Comparison of ENCODE assay signal across 1 cellular context in the genomic region with DNA sequence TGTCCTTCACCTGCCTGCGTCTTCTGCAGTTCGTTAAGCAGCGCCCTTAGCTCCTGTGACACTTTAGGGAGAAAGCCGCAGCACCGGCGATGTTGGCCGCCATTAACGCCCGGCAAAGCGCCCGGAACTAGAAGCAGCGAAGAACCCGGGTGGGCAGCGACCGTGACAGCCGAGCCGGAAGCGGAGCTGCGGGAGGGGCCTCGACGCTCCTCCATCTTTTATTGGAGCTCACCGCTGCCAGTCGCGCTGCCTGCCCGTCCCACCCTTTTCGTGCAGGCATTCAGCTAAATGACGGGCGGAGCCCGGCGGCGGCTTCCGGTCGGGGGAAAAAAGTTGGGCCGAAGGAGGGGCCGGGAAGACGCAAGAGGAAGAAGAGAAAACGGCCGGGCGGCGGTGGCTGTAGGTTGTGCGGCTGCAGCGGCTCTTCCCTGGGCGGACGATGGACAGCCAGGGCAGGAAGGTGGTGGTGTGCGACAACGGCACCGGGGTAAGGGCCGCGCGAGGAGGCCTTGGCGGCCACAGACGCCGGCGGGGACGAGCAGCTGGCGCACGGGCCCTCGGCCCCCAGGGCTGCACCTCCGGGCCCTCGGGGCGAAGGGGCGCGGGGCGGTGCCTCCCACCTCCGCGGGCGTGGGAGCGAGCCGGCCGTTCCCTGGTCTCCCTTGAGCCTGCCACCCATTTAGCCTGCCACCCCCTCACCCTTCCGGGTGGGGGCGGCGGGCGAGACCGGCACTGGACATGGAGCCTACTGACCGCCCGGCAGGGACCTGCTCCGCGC.
A peak's percentile ranks its signal among the peaks of the same experiment; 100 is the strongest.
TF ChIP-seq lines count a peak whose summit lies in the region.

ACTR2 (plus strand) TSS at position 361 of the 778 bp plus-strand sequence; CDS start at position 440, 79 bp downstream.

TF ChIP-seq in HepG2, 621 proteins besides CTCF, POLR2A, EP300 and RAD21 (continued from another document and continues in another):
- TF ChIP-seq, protein P1, sequence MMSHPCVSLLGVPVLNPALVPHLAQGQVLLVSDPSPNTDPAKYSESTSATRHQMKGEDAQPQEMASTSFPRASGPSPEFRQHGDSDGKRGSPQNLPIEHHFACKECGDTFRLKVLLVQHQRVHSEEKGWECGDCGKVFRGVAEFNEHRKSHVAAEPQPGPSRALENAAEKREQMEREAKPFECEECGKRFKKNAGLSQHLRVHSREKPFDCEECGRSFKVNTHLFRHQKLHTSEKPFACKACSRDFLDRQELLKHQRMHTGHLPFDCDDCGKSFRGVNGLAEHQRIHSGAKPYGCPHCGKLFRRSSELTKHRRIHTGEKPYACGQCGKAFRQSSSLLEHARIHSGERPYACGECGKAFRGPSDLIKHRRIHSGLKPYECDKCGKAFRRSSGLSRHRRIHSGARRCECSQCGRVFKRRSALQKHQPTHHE (CRISPR knock-in tag; IDR thresholded peaks at IDR 0.05; ENCODE audit: borderline replicate concordance), result peak; percentile 17; the same call in 1 of the 2 replicates
- no peak for TF ChIP-seq KAT2B (IDR thresholded peaks at IDR 0.05; ENCODE audit: borderline replicate concordance, low read depth, low read length)
- TF ChIP-seq ZNF709 (CRISPR knock-in tag; IDR thresholded peaks at IDR 0.05), result peak; percentile 95
- peak; percentile 65; the same call in 1 of the 2 replicates for TF ChIP-seq FOXK1 (CRISPR knock-in tag; IDR thresholded peaks at IDR 0.05; ENCODE audit: borderline replicate concordance, low read depth)
- no peak; the same call in 1 of the 2 replicates for TF ChIP-seq SKIL (CRISPR knock-in tag; IDR thresholded peaks at IDR 0.05; ENCODE audit: borderline replicate concordance)
- TF ChIP-seq MXD4 (CRISPR knock-in tag; IDR thresholded peaks at IDR 0.05), result peak; percentile 51; the same call in 1 of the 2 replicates
- TF ChIP-seq TBX2 (CRISPR knock-in tag; IDR thresholded peaks at IDR 0.05; ENCODE audit: borderline replicate concordance), result peak; percentile 80
- TF ChIP-seq ZNF800 (CRISPR knock-in tag; IDR thresholded peaks at IDR 0.05), result no peak
- TF ChIP-seq ZZZ3 (CRISPR knock-in tag; IDR thresholded peaks at IDR 0.05; ENCODE audit: borderline replicate concordance), result peak; percentile 35
- TF ChIP-seq, protein P2, sequence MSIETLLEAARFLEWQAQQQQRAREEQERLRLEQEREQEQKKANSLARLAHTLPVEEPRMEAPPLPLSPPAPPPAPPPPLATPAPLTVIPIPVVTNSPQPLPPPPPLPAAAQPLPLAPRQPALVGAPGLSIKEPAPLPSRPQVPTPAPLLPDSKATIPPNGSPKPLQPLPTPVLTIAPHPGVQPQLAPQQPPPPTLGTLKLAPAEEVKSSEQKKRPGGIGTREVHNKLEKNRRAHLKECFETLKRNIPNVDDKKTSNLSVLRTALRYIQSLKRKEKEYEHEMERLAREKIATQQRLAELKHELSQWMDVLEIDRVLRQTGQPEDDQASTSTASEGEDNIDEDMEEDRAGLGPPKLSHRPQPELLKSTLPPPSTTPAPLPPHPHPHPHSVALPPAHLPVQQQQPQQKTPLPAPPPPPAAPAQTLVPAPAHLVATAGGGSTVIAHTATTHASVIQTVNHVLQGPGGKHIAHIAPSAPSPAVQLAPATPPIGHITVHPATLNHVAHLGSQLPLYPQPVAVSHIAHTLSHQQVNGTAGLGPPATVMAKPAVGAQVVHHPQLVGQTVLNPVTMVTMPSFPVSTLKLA (IDR thresholded peaks at IDR 0.05), result no peak; the same call in 1 of the 2 replicates
- TF ChIP-seq FOXM1 (CRISPR knock-in tag; IDR thresholded peaks at IDR 0.05), result no peak
- no peak for TF ChIP-seq RAD51 (IDR thresholded peaks at IDR 0.05; ENCODE audit: borderline replicate concordance)
- TF ChIP-seq ZNF256 (CRISPR knock-in tag; conservative IDR thresholded peaks at IDR 0.05), result no peak
- no peak for TF ChIP-seq NR2F2 (IDR thresholded peaks at IDR 0.05; ENCODE audit: borderline replicate concordance, low read depth)
- no peak for TF ChIP-seq ZNF674 (CRISPR knock-in tag; IDR thresholded peaks at IDR 0.05; ENCODE audit: low read depth)
- peak; percentile 87 for TF ChIP-seq CCDC6 (CRISPR knock-in tag; IDR thresholded peaks at IDR 0.05)
- no peak for TF ChIP-seq DMTF1 (CRISPR knock-in tag; IDR thresholded peaks at IDR 0.05)
- TF ChIP-seq NONO (IDR thresholded peaks at IDR 0.05), result no peak
- peak; percentile 83 for TF ChIP-seq NONO (CRISPR knock-in tag; conservative IDR thresholded peaks at IDR 0.05)
- TF ChIP-seq, protein P3, sequence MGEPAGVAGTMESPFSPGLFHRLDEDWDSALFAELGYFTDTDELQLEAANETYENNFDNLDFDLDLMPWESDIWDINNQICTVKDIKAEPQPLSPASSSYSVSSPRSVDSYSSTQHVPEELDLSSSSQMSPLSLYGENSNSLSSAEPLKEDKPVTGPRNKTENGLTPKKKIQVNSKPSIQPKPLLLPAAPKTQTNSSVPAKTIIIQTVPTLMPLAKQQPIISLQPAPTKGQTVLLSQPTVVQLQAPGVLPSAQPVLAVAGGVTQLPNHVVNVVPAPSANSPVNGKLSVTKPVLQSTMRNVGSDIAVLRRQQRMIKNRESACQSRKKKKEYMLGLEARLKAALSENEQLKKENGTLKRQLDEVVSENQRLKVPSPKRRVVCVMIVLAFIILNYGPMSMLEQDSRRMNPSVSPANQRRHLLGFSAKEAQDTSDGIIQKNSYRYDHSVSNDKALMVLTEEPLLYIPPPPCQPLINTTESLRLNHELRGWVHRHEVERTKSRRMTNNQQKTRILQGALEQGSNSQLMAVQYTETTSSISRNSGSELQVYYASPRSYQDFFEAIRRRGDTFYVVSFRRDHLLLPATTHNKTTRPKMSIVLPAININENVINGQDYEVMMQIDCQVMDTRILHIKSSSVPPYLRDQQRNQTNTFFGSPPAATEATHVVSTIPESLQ (CRISPR knock-in tag; conservative IDR thresholded peaks at IDR 0.05), result no peak; the same call in 1 of the 2 replicates
- TF ChIP-seq ZBTB2 (CRISPR knock-in tag; IDR thresholded peaks at IDR 0.05; ENCODE audit: low read depth), result peak; percentile 46
- TF ChIP-seq SNAPC2 (CRISPR knock-in tag; IDR thresholded peaks at IDR 0.05), result 0 out of 2 replicates have a peak, but pooled peaks have one; percentile 68
- TF ChIP-seq ZNF788 (CRISPR knock-in tag; IDR thresholded peaks at IDR 0.05; ENCODE audit: borderline replicate concordance), result peak; percentile 84; the same call in 1 of the 2 replicates
- TF ChIP-seq, protein P4, sequence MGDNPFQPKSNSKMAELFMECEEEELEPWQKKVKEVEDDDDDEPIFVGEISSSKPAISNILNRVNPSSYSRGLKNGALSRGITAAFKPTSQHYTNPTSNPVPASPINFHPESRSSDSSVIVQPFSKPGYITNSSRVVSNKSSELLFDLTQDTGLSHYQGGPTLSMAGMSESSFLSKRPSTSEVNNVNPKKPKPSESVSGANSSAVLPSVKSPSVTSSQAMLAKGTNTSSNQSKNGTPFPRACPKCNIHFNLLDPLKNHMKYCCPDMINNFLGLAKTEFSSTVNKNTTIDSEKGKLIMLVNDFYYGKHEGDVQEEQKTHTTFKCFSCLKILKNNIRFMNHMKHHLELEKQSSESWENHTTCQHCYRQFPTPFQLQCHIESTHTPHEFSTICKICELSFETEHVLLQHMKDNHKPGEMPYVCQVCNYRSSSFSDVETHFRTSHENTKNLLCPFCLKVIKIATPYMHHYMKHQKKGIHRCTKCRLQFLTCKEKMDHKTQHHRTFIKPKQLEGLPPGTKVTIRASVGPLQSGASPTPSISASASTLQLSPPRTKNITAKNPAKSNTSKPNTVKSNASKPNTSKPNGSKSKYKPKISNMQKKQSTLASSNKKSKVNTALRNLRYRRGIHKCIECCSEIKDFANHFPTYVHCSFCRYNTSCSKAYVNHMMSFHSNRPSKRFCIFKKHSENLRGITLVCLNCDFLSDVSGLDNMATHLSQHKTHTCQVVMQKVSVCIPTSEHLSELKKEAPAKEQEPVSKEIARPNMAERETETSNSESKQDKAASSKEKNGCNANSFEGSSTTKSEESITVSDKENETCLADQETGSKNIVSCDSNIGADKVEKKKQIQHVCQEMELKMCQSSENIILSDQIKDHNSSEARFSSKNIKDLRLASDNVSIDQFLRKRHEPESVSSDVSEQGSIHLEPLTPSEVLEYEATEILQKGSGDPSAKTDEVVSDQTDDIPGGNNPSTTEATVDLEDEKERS (CRISPR knock-in tag; IDR thresholded peaks at IDR 0.05), result peak; percentile 28; the same call in 1 of the 2 replicates
- TF ChIP-seq ZNF232 (CRISPR knock-in tag; IDR thresholded peaks at IDR 0.05; ENCODE audit: borderline replicate concordance), result peak; percentile 37; the same call in 1 of the 2 replicates
- TF ChIP-seq ZNF136 (CRISPR knock-in tag; IDR thresholded peaks at IDR 0.05; ENCODE audit: low read depth), result peak; percentile 79; the same call in 1 of the 2 replicates
- TF ChIP-seq HMGA1 (CRISPR knock-in tag; conservative IDR thresholded peaks at IDR 0.05), result no peak
- peak; percentile 89 for TF ChIP-seq KDM2A (CRISPR knock-in tag; IDR thresholded peaks at IDR 0.05; ENCODE audit: borderline replicate concordance, low read depth)
